In the genomic region with DNA sequence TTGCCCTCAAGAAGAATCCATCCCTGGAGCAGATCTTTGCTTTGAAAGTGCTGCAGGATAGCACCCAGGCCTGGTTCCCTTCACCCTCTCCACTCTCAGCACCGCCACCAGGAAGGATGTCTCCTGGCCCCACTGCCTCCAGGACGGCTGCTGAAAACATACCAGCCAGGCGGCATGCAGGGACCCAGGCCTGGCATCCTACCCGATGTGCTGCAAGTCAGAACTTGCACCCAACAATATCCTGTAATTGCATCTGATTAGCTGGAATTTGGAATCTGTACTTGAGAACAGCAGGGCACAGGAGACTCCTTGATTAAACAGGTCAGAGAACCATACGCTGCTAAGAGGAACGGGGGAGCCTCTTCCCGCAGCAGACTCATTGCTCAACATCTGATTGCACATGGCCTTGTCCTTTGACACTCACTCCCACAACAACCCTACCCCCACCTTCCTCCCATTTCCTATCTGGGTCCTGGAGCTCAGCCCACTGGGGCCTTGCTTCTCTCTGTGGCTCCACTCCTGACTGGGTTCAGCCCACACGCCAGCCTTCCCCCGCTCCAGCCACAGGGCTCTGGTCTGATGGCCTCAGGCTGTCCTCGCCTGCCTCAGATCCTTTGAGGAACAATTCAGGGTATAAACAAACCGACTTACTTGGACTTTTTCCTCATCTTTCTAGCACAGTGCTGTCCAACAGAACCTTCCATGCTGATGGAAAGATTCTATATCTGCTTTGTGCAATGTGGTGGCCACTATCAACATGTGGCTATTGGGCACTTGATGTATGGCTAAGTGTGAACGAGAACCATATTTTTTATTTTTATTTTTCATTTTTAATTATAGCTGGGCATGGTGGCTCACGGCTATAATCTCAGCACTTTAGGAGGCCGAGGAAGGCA, we compare ENCODE assay signal across 1 cellular context.
TF ChIP-seq lines count a peak whose summit lies in the region.

No MANE protein-coding gene starts in this region.

TF ChIP-seq in K562, 482 proteins besides CTCF, POLR2A, EP300 and RAD21 (continued from another document and continues in another):
- TF ChIP-seq, protein P1, sequence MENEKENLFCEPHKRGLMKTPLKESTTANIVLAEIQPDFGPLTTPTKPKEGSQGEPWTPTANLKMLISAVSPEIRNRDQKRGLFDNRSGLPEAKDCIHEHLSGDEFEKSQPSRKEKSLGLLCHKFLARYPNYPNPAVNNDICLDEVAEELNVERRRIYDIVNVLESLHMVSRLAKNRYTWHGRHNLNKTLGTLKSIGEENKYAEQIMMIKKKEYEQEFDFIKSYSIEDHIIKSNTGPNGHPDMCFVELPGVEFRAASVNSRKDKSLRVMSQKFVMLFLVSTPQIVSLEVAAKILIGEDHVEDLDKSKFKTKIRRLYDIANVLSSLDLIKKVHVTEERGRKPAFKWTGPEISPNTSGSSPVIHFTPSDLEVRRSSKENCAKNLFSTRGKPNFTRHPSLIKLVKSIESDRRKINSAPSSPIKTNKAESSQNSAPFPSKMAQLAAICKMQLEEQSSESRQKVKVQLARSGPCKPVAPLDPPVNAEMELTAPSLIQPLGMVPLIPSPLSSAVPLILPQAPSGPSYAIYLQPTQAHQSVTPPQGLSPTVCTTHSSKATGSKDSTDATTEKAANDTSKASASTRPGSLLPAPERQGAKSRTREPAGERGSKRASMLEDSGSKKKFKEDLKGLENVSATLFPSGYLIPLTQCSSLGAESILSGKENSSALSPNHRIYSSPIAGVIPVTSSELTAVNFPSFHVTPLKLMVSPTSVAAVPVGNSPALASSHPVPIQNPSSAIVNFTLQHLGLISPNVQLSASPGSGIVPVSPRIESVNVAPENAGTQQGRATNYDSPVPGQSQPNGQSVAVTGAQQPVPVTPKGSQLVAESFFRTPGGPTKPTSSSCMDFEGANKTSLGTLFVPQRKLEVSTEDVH (IDR thresholded peaks at IDR 0.05; ENCODE audit: low read depth, partially characterized antibody) = peak; percentile 74
- TF ChIP-seq NRF1 (conservative IDR thresholded peaks at IDR 0.05 in 1 of 2, IDR thresholded peaks at IDR 0.05 in 1 of 2) (peak; percentile 51 to 52; a peak in 3 of 4 replicates), ERF (CRISPR knock-in tag; IDR thresholded peaks at IDR 0.05) (peak; percentile 91), TEAD1 (CRISPR knock-in tag; IDR thresholded peaks at IDR 0.05) (peak in 1 of 2 experiments; percentile 68; a peak in 1 of 4 replicates), HCFC1 (IDR thresholded peaks at IDR 0.05; ENCODE audit: low read depth, low read length) (no peak; the same call in 1 of the 2 replicates), CREM (IDR thresholded peaks at IDR 0.05; ENCODE audit: low read depth) (peak; percentile 80), CCAR2 (IDR thresholded peaks at IDR 0.05; ENCODE audit: low read depth, low read length) (0 out of 2 replicates have a peak, but pooled peaks have one; percentile 82), SMARCA4 (IDR thresholded peaks at IDR 0.05) (peak; percentile 92), ZNF584 (CRISPR knock-in tag; IDR thresholded peaks at IDR 0.05; ENCODE audit: low read depth) (peak; percentile 69; the same call in 1 of the 2 replicates), ZNF75A (CRISPR knock-in tag; IDR thresholded peaks at IDR 0.05) (peak; percentile 72; the same call in 1 of the 2 replicates), CBX5 (IDR thresholded peaks at IDR 0.05; ENCODE audit: borderline replicate concordance, low read depth) (peak; percentile 80; the same call in 1 of the 2 replicates), DMBX1 (CRISPR knock-in tag; IDR thresholded peaks at IDR 0.05; ENCODE audit: borderline replicate concordance) (peak; percentile 85), GATAD2A (IDR thresholded peaks at IDR 0.05) (peak; percentile 100), BCL6 (CRISPR knock-in tag; IDR thresholded peaks at IDR 0.05) (peak; percentile 69; the same call in 1 of the 2 replicates), GABPA (tag; conservative IDR thresholded peaks at IDR 0.05; ENCODE audit: low read depth) (peak; percentile 69), NCOA1 (IDR thresholded peaks at IDR 0.05; ENCODE audit: low read depth) (peak; percentile 88), NELFE (IDR thresholded peaks at IDR 0.05; ENCODE audit: insufficient read depth, insufficient read length) (no peak), TOE1 (IDR thresholded peaks at IDR 0.05; ENCODE audit: borderline replicate concordance) (peak; percentile 89), TOE1 (CRISPR knock-in tag; IDR thresholded peaks at IDR 0.05; ENCODE audit: borderline replicate concordance, low read depth) (no peak), ZNF41 (CRISPR knock-in tag; conservative IDR thresholded peaks at IDR 0.05) (peak; percentile 6), SMAD4 (CRISPR knock-in tag; conservative IDR thresholded peaks at IDR 0.05) (peak; percentile 97), DNMT1 (IDR thresholded peaks at IDR 0.05) (0 out of 2 replicates have a peak, but pooled peaks have one; percentile 19), ZKSCAN3 (CRISPR knock-in tag; IDR thresholded peaks at IDR 0.05) (peak; percentile 41; the same call in 1 of the 2 replicates), NFIC (IDR thresholded peaks at IDR 0.05) (peak; percentile 89), ZNF124 (CRISPR knock-in tag; IDR thresholded peaks at IDR 0.05) (no peak), ZNF212 (CRISPR knock-in tag; IDR thresholded peaks at IDR 0.05) (0 out of 2 replicates have a peak, but pooled peaks have one; percentile 4), SPI1 (IDR thresholded peaks at IDR 0.05; ENCODE audit: borderline replicate concordance, low read depth, low read length) (peak; percentile 57), SMARCC2 (IDR thresholded peaks at IDR 0.05; ENCODE audit: low read depth) (0 out of 2 replicates have a peak, but pooled peaks have one; percentile 46), GATA2 (CRISPR knock-in tag; IDR thresholded peaks at IDR 0.05) (peak; percentile 72; the same call in 1 of the 2 replicates), EHMT2 (IDR thresholded peaks at IDR 0.05) (peak; percentile 94), ARNT (IDR thresholded peaks at IDR 0.05) (peak; percentile 88 to 90), HDAC1 (IDR thresholded peaks at IDR 0.05) (peak; percentile 77 to 98; a peak in 3 of 4 replicates), KLF13 (tag; IDR thresholded peaks at IDR 0.05; ENCODE audit: borderline replicate concordance, low read depth) (peak; percentile 70), ZNF707 (CRISPR knock-in tag; conservative IDR thresholded peaks at IDR 0.05) (0 out of 2 replicates have a peak, but pooled peaks have one; percentile 5)
- TF ChIP-seq, protein P2, sequence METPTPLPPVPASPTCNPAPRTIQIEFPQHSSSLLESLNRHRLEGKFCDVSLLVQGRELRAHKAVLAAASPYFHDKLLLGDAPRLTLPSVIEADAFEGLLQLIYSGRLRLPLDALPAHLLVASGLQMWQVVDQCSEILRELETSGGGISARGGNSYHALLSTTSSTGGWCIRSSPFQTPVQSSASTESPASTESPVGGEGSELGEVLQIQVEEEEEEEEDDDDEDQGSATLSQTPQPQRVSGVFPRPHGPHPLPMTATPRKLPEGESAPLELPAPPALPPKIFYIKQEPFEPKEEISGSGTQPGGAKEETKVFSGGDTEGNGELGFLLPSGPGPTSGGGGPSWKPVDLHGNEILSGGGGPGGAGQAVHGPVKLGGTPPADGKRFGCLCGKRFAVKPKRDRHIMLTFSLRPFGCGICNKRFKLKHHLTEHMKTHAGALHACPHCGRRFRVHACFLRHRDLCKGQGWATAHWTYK (CRISPR knock-in tag; IDR thresholded peaks at IDR 0.05) = peak; percentile 75; the same call in 1 of the 2 replicates
- TF ChIP-seq, protein P3, sequence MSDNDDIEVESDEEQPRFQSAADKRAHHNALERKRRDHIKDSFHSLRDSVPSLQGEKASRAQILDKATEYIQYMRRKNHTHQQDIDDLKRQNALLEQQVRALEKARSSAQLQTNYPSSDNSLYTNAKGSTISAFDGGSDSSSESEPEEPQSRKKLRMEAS (CRISPR knock-in tag; IDR thresholded peaks at IDR 0.05) = peak; percentile 84
- TF ChIP-seq, protein P4, sequence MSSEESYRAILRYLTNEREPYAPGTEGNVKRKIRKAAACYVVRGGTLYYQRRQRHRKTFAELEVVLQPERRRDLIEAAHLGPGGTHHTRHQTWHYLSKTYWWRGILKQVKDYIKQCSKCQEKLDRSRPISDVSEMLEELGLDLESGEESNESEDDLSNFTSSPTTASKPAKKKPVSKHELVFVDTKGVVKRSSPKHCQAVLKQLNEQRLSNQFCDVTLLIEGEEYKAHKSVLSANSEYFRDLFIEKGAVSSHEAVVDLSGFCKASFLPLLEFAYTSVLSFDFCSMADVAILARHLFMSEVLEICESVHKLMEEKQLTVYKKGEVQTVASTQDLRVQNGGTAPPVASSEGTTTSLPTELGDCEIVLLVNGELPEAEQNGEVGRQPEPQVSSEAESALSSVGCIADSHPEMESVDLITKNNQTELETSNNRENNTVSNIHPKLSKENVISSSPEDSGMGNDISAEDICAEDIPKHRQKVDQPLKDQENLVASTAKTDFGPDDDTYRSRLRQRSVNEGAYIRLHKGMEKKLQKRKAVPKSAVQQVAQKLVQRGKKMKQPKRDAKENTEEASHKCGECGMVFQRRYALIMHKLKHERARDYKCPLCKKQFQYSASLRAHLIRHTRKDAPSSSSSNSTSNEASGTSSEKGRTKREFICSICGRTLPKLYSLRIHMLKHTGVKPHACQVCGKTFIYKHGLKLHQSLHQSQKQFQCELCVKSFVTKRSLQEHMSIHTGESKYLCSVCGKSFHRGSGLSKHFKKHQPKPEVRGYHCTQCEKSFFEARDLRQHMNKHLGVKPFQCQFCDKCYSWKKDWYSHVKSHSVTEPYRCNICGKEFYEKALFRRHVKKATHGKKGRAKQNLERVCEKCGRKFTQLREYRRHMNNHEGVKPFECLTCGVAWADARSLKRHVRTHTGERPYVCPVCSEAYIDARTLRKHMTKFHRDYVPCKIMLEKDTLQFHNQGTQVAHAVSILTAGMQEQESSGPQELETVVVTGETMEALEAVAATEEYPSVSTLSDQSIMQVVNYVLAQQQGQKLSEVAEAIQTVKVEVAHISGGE (CRISPR knock-in tag; IDR thresholded peaks at IDR 0.05) = peak in 1 of 3 experiments; percentile 71; a peak in 1 of 6 replicates
- TF ChIP-seq, protein P5, sequence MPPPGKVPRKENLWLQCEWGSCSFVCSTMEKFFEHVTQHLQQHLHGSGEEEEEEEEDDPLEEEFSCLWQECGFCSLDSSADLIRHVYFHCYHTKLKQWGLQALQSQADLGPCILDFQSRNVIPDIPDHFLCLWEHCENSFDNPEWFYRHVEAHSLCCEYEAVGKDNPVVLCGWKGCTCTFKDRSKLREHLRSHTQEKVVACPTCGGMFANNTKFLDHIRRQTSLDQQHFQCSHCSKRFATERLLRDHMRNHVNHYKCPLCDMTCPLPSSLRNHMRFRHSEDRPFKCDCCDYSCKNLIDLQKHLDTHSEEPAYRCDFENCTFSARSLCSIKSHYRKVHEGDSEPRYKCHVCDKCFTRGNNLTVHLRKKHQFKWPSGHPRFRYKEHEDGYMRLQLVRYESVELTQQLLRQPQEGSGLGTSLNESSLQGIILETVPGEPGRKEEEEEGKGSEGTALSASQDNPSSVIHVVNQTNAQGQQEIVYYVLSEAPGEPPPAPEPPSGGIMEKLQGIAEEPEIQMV (tag; conservative IDR thresholded peaks at IDR 0.05; ENCODE audit: low read depth) = no peak
- TF ChIP-seq, protein P6, sequence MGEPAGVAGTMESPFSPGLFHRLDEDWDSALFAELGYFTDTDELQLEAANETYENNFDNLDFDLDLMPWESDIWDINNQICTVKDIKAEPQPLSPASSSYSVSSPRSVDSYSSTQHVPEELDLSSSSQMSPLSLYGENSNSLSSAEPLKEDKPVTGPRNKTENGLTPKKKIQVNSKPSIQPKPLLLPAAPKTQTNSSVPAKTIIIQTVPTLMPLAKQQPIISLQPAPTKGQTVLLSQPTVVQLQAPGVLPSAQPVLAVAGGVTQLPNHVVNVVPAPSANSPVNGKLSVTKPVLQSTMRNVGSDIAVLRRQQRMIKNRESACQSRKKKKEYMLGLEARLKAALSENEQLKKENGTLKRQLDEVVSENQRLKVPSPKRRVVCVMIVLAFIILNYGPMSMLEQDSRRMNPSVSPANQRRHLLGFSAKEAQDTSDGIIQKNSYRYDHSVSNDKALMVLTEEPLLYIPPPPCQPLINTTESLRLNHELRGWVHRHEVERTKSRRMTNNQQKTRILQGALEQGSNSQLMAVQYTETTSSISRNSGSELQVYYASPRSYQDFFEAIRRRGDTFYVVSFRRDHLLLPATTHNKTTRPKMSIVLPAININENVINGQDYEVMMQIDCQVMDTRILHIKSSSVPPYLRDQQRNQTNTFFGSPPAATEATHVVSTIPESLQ (CRISPR knock-in tag; IDR thresholded peaks at IDR 0.05) = peak; percentile 91; the same call in 1 of the 2 replicates
